In the genomic region with DNA sequence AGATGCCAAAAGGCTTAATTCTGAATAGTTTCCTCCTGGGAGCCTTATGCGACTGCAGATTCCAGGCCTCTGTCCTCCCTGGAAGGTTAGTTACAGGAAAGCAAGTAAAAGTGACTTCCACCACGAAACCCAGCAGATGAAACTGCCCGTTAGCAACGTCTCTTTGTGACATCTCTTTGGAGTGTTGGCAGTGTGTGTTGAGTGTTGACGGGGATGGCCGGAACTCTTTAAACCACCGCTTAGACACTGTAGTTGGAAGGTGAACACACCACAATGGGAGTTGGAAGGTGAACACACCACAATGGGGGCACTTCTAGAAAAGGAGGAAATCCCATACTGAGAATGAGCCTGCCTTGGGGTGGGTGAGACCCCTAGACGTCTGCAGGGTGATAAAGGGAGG, we compare ENCODE assay signal across 9 cellular contexts. TPM values are rescaled to one million over a fixed set of nuclear protein-coding genes. Genes with fewer than 3 reads are reported as not detected.
DNase-seq lines count a peak whose midpoint lies in the region; ATAC-seq and TF ChIP-seq lines count a peak whose summit lies in the region.
"Had no signal": no experiment of that assay in that cellular context is flagged by ENCODE, and none has a peak within 500 bp of the region (broad histone marks: within the 10 kb centered on the region; RNA-seq: fewer than 3 reads in every experiment).

No MANE protein-coding gene starts in this region.

- peak; percentile 25 for DNase-seq in stimulated activated CD4-positive, alpha-beta T cell treated with anti-CD3 and anti-CD28 coated beads, Interleukin-4, amount 100 ng/mL, for 1 hour
- no peak for DNase-seq in stimulated activated CD4-positive, alpha-beta T cell treated with anti-CD3 and anti-CD28 coated beads, Interleukin-2, amount 100 ng/mL, for 24 hours
- peak; percentile 31 for DNase-seq in activated CD8-positive, alpha-beta memory T cell treated with anti-CD3 and anti-CD28 coated beads, Interleukin-2, amount 50 U/mL, for 4 hours
- no peak for DNase-seq in memory B cell (ENCODE audit: low spot score in 2 of 2)
- no peak for DNase-seq in SKM-1 treated with dmso at 0.1 percent for 144 hours (lab: John Stamatoyannopoulos, UW; ENCODE audit: unreplicated experiment)
- DNase-seq in coronary artery (ENCODE audit: low spot score) = no peak
- DNase-seq in HEK293T (ENCODE audit: extremely low spot score) = no peak

- peak overlapping the region; percentile 84 for H3K4me3 Mint-ChIP-seq in memory B cell

- 69% methylated on average over 8 of the region's 8 CpGs for WGBS in urinary bladder

- CTCF ChIA-PET in HEK293T (lab: Yijun Ruan, JAX) = no interaction called here

- no peak for ATAC-seq in memory B cell (ENCODE audit: low read depth)

- peaks cover 25% of the 10 kb centered on the region for H3K4me1 Mint-ChIP-seq in memory B cell

- peaks cover 4% of the 10 kb centered on the region for H3K36me3 Mint-ChIP-seq in memory B cell

- POLR2A ChIA-PET in HEK293T (lab: Yijun Ruan, JAX) = no interaction called here

- H3K4me3 ChIP-seq in urinary bladder (ENCODE audit: low read depth, low read length) = peak overlapping the region; percentile 23
- H3K4me3 ChIP-seq in coronary artery = no peak overlapping the region

- no peak overlapping the region for H3K27ac Mint-ChIP-seq in memory B cell

- no peaks in the 10 kb centered on the region for H3K9me3 Mint-ChIP-seq in memory B cell

- peaks cover 30% of the 10 kb centered on the region for H3K27me3 Mint-ChIP-seq in memory B cell

- H3K36me3 ChIP-seq in urinary bladder (ENCODE audit: insufficient read depth) = no peaks in the 10 kb centered on the region

- H3K27ac ChIP-seq in urinary bladder (ENCODE audit: low read depth) (no peak overlapping the region), coronary artery (no peak overlapping the region)

- no peaks in the 10 kb centered on the region for H3K4me1 ChIP-seq in urinary bladder (ENCODE audit: insufficient read depth)

- no peak for TF ChIP-seq CTCF in coronary artery (IDR thresholded peaks at IDR 0.05)

TF ChIP-seq in HEK293T, 16 proteins besides CTCF, POLR2A, EP300 and RAD21:
- TF ChIP-seq TARDBP (IDR thresholded peaks at IDR 0.05) (no peak), ZNF384 (IDR thresholded peaks at IDR 0.05) (no peak), FOXK2 (IDR thresholded peaks at IDR 0.05) (no peak), HDGF (IDR thresholded peaks at IDR 0.05; ENCODE audit: borderline replicate concordance) (no peak), SP1 (IDR thresholded peaks at IDR 0.05) (no peak), ARNT (IDR thresholded peaks at IDR 0.05) (no peak), FOXA1 (IDR thresholded peaks at IDR 0.05) (no peak), CTBP1 (IDR thresholded peaks at IDR 0.05; ENCODE audit: borderline replicate concordance) (no peak), NFRKB (IDR thresholded peaks at IDR 0.05) (no peak), LEF1 (IDR thresholded peaks at IDR 0.05; ENCODE audit: borderline replicate concordance) (no peak), BHLHE40 (IDR thresholded peaks at IDR 0.05; ENCODE audit: borderline replicate concordance) (no peak), ELF4 (IDR thresholded peaks at IDR 0.05) (no peak)
- TF ChIP-seq, protein P1, sequence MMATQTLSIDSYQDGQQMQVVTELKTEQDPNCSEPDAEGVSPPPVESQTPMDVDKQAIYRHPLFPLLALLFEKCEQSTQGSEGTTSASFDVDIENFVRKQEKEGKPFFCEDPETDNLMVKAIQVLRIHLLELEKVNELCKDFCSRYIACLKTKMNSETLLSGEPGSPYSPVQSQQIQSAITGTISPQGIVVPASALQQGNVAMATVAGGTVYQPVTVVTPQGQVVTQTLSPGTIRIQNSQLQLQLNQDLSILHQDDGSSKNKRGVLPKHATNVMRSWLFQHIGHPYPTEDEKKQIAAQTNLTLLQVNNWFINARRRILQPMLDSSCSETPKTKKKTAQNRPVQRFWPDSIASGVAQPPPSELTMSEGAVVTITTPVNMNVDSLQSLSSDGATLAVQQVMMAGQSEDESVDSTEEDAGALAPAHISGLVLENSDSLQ (IDR thresholded peaks at IDR 0.05) = no peak
TF ChIP-seq in HEK293T: peak in this region for 0.

RNA-seq across cellular contexts. Expression of a gene that starts 0.9 kb away (rescaled TPM):
- total RNA-seq in urinary bladder = 1.7 TPM
- polyA plus RNA-seq in urinary bladder = 2.1 TPM
- total RNA-seq: pulmonary artery endothelial cell had no signal

Comparison
In these comparisons a context has a peak if more than half of its experiments do, and no peak if none do; other contexts are left out.
1. DNase-seq: peak in stimulated activated CD4-positive, alpha-beta T cell treated with anti-CD3 and anti-CD28 coated beads, Interleukin-4, amount 100 ng/mL, for 1 hour (single experiment) and activated CD8-positive, alpha-beta memory T cell treated with anti-CD3 and anti-CD28 coated beads, Interleukin-2, amount 50 U/mL, for 4 hours (single experiment); none in stimulated activated CD4-positive, alpha-beta T cell treated with anti-CD3 and anti-CD28 coated beads, Interleukin-2, amount 100 ng/mL, for 24 hours (0 of 2), memory B cell (0 of 2), SKM-1 treated with dmso at 0.1 percent for 144 hours (single experiment), coronary artery (single experiment) and HEK293T (single experiment).